ENCODE assay signal across 16 cellular contexts in the genomic region with DNA sequence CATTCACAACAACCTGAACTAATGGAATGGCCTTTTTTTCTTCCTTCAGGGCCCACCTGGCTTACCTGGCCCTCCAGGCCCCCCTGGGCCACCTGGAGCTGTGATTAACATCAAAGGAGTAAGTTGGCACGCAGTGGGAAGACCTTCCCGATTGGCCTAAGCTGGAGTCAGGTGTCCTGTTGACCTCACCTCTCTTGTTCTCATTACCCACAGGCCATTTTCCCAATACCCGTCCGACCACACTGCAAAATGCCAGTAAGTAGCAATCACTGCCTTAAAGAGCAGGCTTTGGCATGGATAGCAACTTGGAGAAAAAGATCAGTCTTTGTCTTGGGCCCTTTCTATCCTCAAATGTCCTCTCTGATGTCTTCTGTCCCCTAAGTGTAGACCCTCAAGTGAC. TPM values are rescaled to one million over a fixed set of nuclear protein-coding genes. Genes with fewer than 3 reads are reported as not detected.
DNase-seq lines count a peak whose midpoint lies in the region; TF ChIP-seq lines count a peak whose summit lies in the region.
"Had no signal": no experiment of that assay in that cellular context is flagged by ENCODE, and none has a peak within 500 bp of the region (broad histone marks: within the 10 kb centered on the region; RNA-seq: fewer than 3 reads in every experiment).

No MANE protein-coding gene starts in this region.

- no peak overlapping the region for H3K4me3 ChIP-seq in hepatocyte
- no peak overlapping the region for H3K4me3 ChIP-seq in sigmoid colon
- H3K4me3 ChIP-seq: BLaER1 treated with 17β-estradiol and CSF1 and Interleukin-3, amounts not matched to agents 10 nM and 100 nM; K562; SJSA1 had no signal

- H4K20me1 ChIP-seq in hepatocyte (ENCODE audit: insufficient read depth, poor library complexity, severe bottlenecking) = no peaks in the 10 kb centered on the region
- H4K20me1 ChIP-seq: BLaER1 treated with 17β-estradiol and CSF1 and Interleukin-3, amounts not matched to agents 10 nM and 100 nM had no signal

- no peak for TF ChIP-seq POLR2A in sigmoid colon (IDR thresholded peaks at IDR 0.05)

- TF ChIP-seq CTCF in hepatocyte (IDR thresholded peaks at IDR 0.05; ENCODE audit: poor library complexity) = no peak
- TF ChIP-seq CTCF in sigmoid colon (IDR thresholded peaks at IDR 0.05) = no peak

- DNase-seq in ELR (ENCODE audit: low read depth) = peak; percentile 30
- DNase-seq in M059J (ENCODE audit: low read depth) = peak; percentile 59
- no peak for DNase-seq in hepatocyte (ENCODE audit: low spot score)
- no peak for DNase-seq in sigmoid colon
- DNase-seq in cerebellum (ENCODE audit: low spot score) = no peak
- DNase-seq in NCI-H2196 (lab: John Stamatoyannopoulos, UW; ENCODE audit: unreplicated experiment) = no peak
- no peak for DNase-seq in NCI-H2227 (lab: John Stamatoyannopoulos, UW; ENCODE audit: unreplicated experiment)
- no peak for DNase-seq in activated CD8-positive, alpha-beta memory T cell treated with anti-CD3 and anti-CD28 coated beads for 24 hours
- DNase-seq: CD8-positive, alpha-beta memory T cell; NCI-H1105 treated with DMSO at 0.1 percent for 48 hours; NCI-H1694; NCI-H2227 treated with DMSO at 0.1 percent for 48 hours; NCI-H510A treated with DMSO at 0.1 percent for 48 hours had no signal

- H3K27ac ChIP-seq in hepatocyte (peak overlapping the region; percentile 42), sigmoid colon (peak overlapping the region in 3 of 4 donors; percentile 72 to 88 (median 87))
- H3K27ac ChIP-seq: BLaER1 treated with 17β-estradiol and CSF1 and Interleukin-3, amounts not matched to agents 10 nM and 100 nM; SJSA1 had no signal

- no peaks in the 10 kb centered on the region for H3K9me2 ChIP-seq in hepatocyte (replicated peaks; ENCODE audit: insufficient read depth)

- no peaks in the 10 kb centered on the region for H3K79me2 ChIP-seq in hepatocyte

- H3K4me1 ChIP-seq in hepatocyte (ENCODE audit: insufficient read depth) (peaks cover 20% of the 10 kb centered on the region), sigmoid colon (peaks cover 0 to 59% (median 45%) of the 10 kb centered on the region in 4 donors)

- H3K9me3 ChIP-seq in hepatocyte (ENCODE audit: low read depth) (no peaks in the 10 kb centered on the region), sigmoid colon (peaks cover 0 to 4% (median 0%) of the 10 kb centered on the region in 4 donors)

- WGBS in hepatocyte (ENCODE audit: low lambda C conversion rate, missing lambda C conversion rate) = 87% methylated on average over 4 of the region's 4 CpGs
- WGBS in sigmoid colon, 2 donors = 79 to 91% methylated on average over 4 of the region's 4 CpGs

- no peak overlapping the region for H2AFZ ChIP-seq in hepatocyte

- intact Hi-C loops in sigmoid colon (cut with DNase I) = loop anchor here (5.0 kb wide), 1 partner anchor 53 kb away; no protein-coding TSS in a partner anchor

- H3K27me3 ChIP-seq in hepatocyte (no peaks in the 10 kb centered on the region), sigmoid colon (no peaks in the 10 kb centered on the region)
- H3K27me3 ChIP-seq: SJSA1 had no signal

- H3K4me2 ChIP-seq in hepatocyte = no peak overlapping the region

- H3K36me3 ChIP-seq in hepatocyte (replicated peaks; ENCODE audit: insufficient read depth, low read depth) (no peaks in the 10 kb centered on the region), sigmoid colon (peaks cover 4 to 55% (median 16%) of the 10 kb centered on the region in 4 donors)
- H3K36me3 ChIP-seq: SJSA1 had no signal

- TF ChIP-seq EP300 in sigmoid colon (IDR thresholded peaks at IDR 0.05) = no peak

RNA-seq across cellular contexts. Expression of a gene that starts 55.3 kb away (rescaled TPM):
- total RNA-seq in M059J (2014; rRNA removed; shearing (Covaris generic)) = 28.9 and 48.1 TPM in 2 replicates
- total RNA-seq in hepatocyte (74.2 and 79.4 TPM in 2 replicates), sigmoid colon (10 to 100 TPM; 48.4 to 84.3 (median 62.5) TPM), cerebellum (51.7 TPM)
- polyA plus RNA-seq in hepatocyte (31.5 and 41.7 TPM in 2 replicates), sigmoid colon (1 to 10 TPM; 3.9 to 8.5 (median 4.2) TPM)

Comparison
In these comparisons a context has a peak if more than half of its experiments do, and no peak if none do; other contexts are left out.
1. DNase-seq: peak in ELR (single experiment) and M059J (single experiment); none in hepatocyte (single experiment), sigmoid colon (single experiment), cerebellum (single experiment), NCI-H2196 (single experiment), NCI-H2227 (single experiment) and activated CD8-positive, alpha-beta memory T cell treated with anti-CD3 and anti-CD28 coated beads for 24 hours (single experiment).